In genomic region chr4:116302990-116303735, GRCh38 we compare ENCODE assay signal across 31 cellular contexts.
"Had no signal": no experiment of that assay in that cellular context is flagged by ENCODE, and none has a peak within 500 bp of the region (broad histone marks: within the 10 kb centered on the region; RNA-seq: fewer than 3 reads in every experiment).

No MANE protein-coding gene starts in this region.

- H3K27me3 ChIP-seq: ascending aorta, cardiac muscle cell had no signal

- H3K27ac ChIP-seq: ascending aorta, cardiac muscle cell, VCaP had no signal

- FAIRE-seq: bronchial epithelial cell, TTC549 had no signal

- H3K9me3 ChIP-seq: ascending aorta had no signal

- H3K4me1 ChIP-seq: ascending aorta had no signal

- ATAC-seq: activated CD8-positive, alpha-beta T cell treated with anti-CD3 and anti-CD28 coated beads for 36 hours; activated naive CD8-positive, alpha-beta T cell treated with anti-CD3 and anti-CD28 coated beads, Interleukin-2, amount 50 U/mL, for 24 hours; activated T-cell treated with anti-CD3 and anti-CD28 coated beads, Interleukin-2, amount 50 U/mL, for 4 hours; activated T-cell treated with anti-CD3 and anti-CD28 coated beads, Interleukin-2, amount 50 U/mL, for 72 hours; activated T-helper 17 cell treated with anti-CD3 and anti-CD28 coated beads, Interleukin-2, amount 50 U/mL, for 72 hours had no signal

- DNase-seq: activated B cell treated with CpG ODN at 0.5 μM for 24 hours; activated CD4-positive, alpha-beta memory T cell treated with anti-CD3 and anti-CD28 coated beads for 36 hours; activated CD4-positive, alpha-beta T cell treated with anti-CD3 and anti-CD28 coated beads for 4 hours; activated CD4-positive, alpha-beta T cell treated with anti-CD3 and anti-CD28 coated beads, Interleukin-2, amount 10 ng/mL, durations not matched to agents 24 days and 14 days; activated CD4-positive, alpha-beta T cell treated with anti-CD3 and anti-CD28 coated beads, Interleukin-2, amount 50 U/mL, for 1 hour; activated CD4-positive, alpha-beta T cell treated with anti-CD3 and anti-CD28 coated beads, Interleukin-2, amount 50 U/mL, for 4 hours; activated CD4-positive, CD25-positive, alpha-beta regulatory T cell treated with anti-CD3 and anti-CD28 coated beads, Interleukin-2, amount 50 U/mL, for 72 hours; activated CD8-positive, alpha-beta memory T cell treated with anti-CD3 and anti-CD28 coated beads, Interleukin-2, amount 50 U/mL, for 4 hours; activated CD8-positive, alpha-beta T cell treated with anti-CD3 and anti-CD28 coated beads for 36 hours; activated gamma-delta T cell; activated naive CD4-positive, alpha-beta T cell treated with anti-CD3 and anti-CD28 coated beads, Interleukin-2, amount 10 ng/mL, durations not matched to agents 7 days and 5 days; activated naive CD4-positive, alpha-beta T cell treated with Interleukin-2 at 50 U/mL for 16 hours; activated naive CD8-positive, alpha-beta T cell treated with anti-CD3 and anti-CD28 coated beads, Interleukin-2, amount 10 ng/mL, durations not matched to agents 7 days and 5 days; activated naive CD8-positive, alpha-beta T cell treated with anti-CD3 and anti-CD28 coated beads, Interleukin-2, amount 50 U/mL, for 24 hours; activated T-cell treated with anti-CD3 and anti-CD28 coated beads for 4 hours; activated T-cell treated with anti-CD3 and anti-CD28 coated beads, Interleukin-2, amount 50 U/mL, for 1 hour; activated T-cell treated with anti-CD3 and anti-CD28 coated beads, Interleukin-2, amount 50 U/mL, for 4 hours; activated T-cell treated with anti-CD3 and anti-CD28 coated beads, Interleukin-2, amount 50 U/mL, for 72 hours; amygdala; anterior cingulate cortex; caudate nucleus; cerebellar nuclear complex; T-helper 1 cell; T-helper 2 cell; T-helper 9 cell had no signal

- H3K36me3 ChIP-seq: ascending aorta, cardiac muscle cell had no signal

- H3K4me3 ChIP-seq: ascending aorta, cardiac muscle cell had no signal
